ENCODE assay signal across 13 cellular contexts in genomic region chr11:3747704-3748103, GRCh38. TPM values are rescaled to one million over a fixed set of nuclear protein-coding genes. Genes with fewer than 3 reads are reported as not detected.
DNase-seq lines count a peak whose midpoint lies in the region; ATAC-seq and TF ChIP-seq lines count a peak whose summit lies in the region.
"Had no signal": no experiment of that assay in that cellular context is flagged by ENCODE, and none has a peak within 500 bp of the region (broad histone marks: within the 10 kb centered on the region; RNA-seq: fewer than 3 reads in every experiment).

No MANE protein-coding gene starts in this region.

- no peaks in the 10 kb centered on the region for H3K4me1 Mint-ChIP-seq in endodermal cell

- H3K4me3 Mint-ChIP-seq in endodermal cell: no peak overlapping the region
- H3K4me3 Mint-ChIP-seq: type B pancreatic cell had no signal

- H3K9me3 ChIP-seq in endodermal cell (ENCODE audit: control insufficient read depth, low read length) (no peaks in the 10 kb centered on the region), right atrium auricular region (no peaks in the 10 kb centered on the region), sigmoid colon (no peaks in the 10 kb centered on the region)
- H3K9me3 ChIP-seq: pancreas had no signal

- no peak for TF ChIP-seq EP300 in sigmoid colon (IDR thresholded peaks at IDR 0.05)

- peaks cover 79% of the 10 kb centered on the region for H3K36me3 ChIP-seq in endodermal cell (ENCODE audit: control insufficient read depth, insufficient read depth, low read length)
- peaks cover 71% of the 10 kb centered on the region for H3K36me3 ChIP-seq in right atrium auricular region
- peaks cover 13 to 91% (median 43%) of the 10 kb centered on the region in 4 donors for H3K36me3 ChIP-seq in sigmoid colon

- TF ChIP-seq CTCF in NB4 (IDR thresholded peaks at IDR 0.05; ENCODE audit: low read depth, low read length) (no peak), endodermal cell (conservative IDR thresholded peaks at IDR 0.05) (no peak), right atrium auricular region (IDR thresholded peaks at IDR 0.05) (no peak), sigmoid colon (IDR thresholded peaks at IDR 0.05) (no peak)

- H3K36me3 Mint-ChIP-seq in endodermal cell (ENCODE audit: low read depth): peaks cover 66% of the 10 kb centered on the region

- H3K27me3 ChIP-seq in endodermal cell (ENCODE audit: control insufficient read depth, insufficient read depth, low read length, poor library complexity, severe bottlenecking) (no peaks in the 10 kb centered on the region), right atrium auricular region (no peaks in the 10 kb centered on the region), sigmoid colon (no peaks in the 10 kb centered on the region)
- H3K27me3 ChIP-seq: pancreas had no signal

- ATAC-seq in HG03097 (IDR thresholded peaks at IDR 0.05; ENCODE audit: low FRiP score, unreplicated experiment) (no peak), HG03139 (IDR thresholded peaks at IDR 0.05; ENCODE audit: unreplicated experiment) (no peak)
- ATAC-seq: HCT116 had no signal

- 88 to 100% methylated on average over 1 of the region's 1 CpG for WGBS in endodermal cell (ENCODE audit: insufficient coverage in 1 of 2, insufficient read length in 1 of 2), 2 experiments
- WGBS in sigmoid colon, 2 donors: 83 to 85% methylated on average over 1 of the region's 1 CpG

- no peak overlapping the region for H3K9ac ChIP-seq in endodermal cell (ENCODE audit: extremely low read depth, low read length, poor library complexity, severe bottlenecking)

- H3K4me3 ChIP-seq in NB4 (ENCODE audit: low read depth, low read length): no peak overlapping the region
- no peak overlapping the region for H3K4me3 ChIP-seq in endodermal cell (ENCODE audit: low read length)
- no peak overlapping the region for H3K4me3 ChIP-seq in right atrium auricular region
- no peak overlapping the region for H3K4me3 ChIP-seq in sigmoid colon
- H3K4me3 ChIP-seq: pancreas had no signal

- DNase-seq in EH (ENCODE audit: low read depth): peak; percentile 62
- peak; percentile 71 for DNase-seq in NB4 (ENCODE audit: low read depth)
- no peak for DNase-seq in endodermal cell
- peak; percentile 47 for DNase-seq in non-pigmented ciliary epithelial cell (ENCODE audit: low read depth)
- DNase-seq in right atrium auricular region (ENCODE audit: low spot score): no peak
- no peak for DNase-seq in sigmoid colon
- DNase-seq: NCI-H1092 treated with DMSO at 0.1 percent for 48 hours; NK-92 treated with Interleukin-12 subunit alpha and Interleukin-12 subunit beta, amount 100 ng/mL, for 24 hours; pancreas had no signal

- no peaks in the 10 kb centered on the region for H3K27me3 Mint-ChIP-seq in endodermal cell (ENCODE audit: insufficient read depth)
- H3K27me3 Mint-ChIP-seq: type B pancreatic cell had no signal

- H3K27ac ChIP-seq in endodermal cell (ENCODE audit: low read depth, low read length): no peak overlapping the region
- H3K27ac ChIP-seq in right atrium auricular region: no peak overlapping the region
- no peak overlapping the region for H3K27ac ChIP-seq in sigmoid colon
- H3K27ac ChIP-seq: pancreas had no signal

- intact Hi-C loops in sigmoid colon (cut with DNase I): no loop called here

- H3K9me3 Mint-ChIP-seq in endodermal cell: no peaks in the 10 kb centered on the region
- H3K9me3 Mint-ChIP-seq: type B pancreatic cell had no signal

- H3K27ac Mint-ChIP-seq in endodermal cell: peak overlapping the region; percentile 25

- TF ChIP-seq POLR2A in NB4 (IDR thresholded peaks at IDR 0.05; ENCODE audit: extremely low read depth, insufficient read length) (no peak), sigmoid colon (IDR thresholded peaks at IDR 0.05) (no peak)

- H3K4me1 ChIP-seq in endodermal cell (ENCODE audit: control insufficient read depth, insufficient read depth, low read length) (no peaks in the 10 kb centered on the region), right atrium auricular region (no peaks in the 10 kb centered on the region), sigmoid colon (no peaks in the 10 kb centered on the region)

RNA-seq across cellular contexts. Expression of gene NUP98, which starts 49.6 kb away (rescaled TPM):
- total RNA-seq in endodermal cell (10 to 100 TPM; 81.6 to 92.6 TPM), right atrium auricular region (10 to 100 TPM; 58.8 to 94.5 TPM), sigmoid colon (100 to 1,000 TPM in 3 of 4 donors, 10 to 100 TPM in 1; 83.5 to 158 (median 126) TPM)
- 78.1 TPM for polyA plus RNA-seq in endodermal cell (2013, experiment 1 of 2)
- polyA plus RNA-seq in endodermal cell (2013, experiment 2 of 2): 68.1 TPM
- 10 to 100 TPM; 14.4 to 33.3 (median 14.6) TPM for polyA plus RNA-seq in sigmoid colon

Comparison
In these comparisons a context has a peak if more than half of its experiments do, and no peak if none do; other contexts are left out.
1. DNase-seq: peak in EH (single experiment), NB4 (single experiment) and non-pigmented ciliary epithelial cell (single experiment); none in endodermal cell (single experiment), right atrium auricular region (single experiment) and sigmoid colon (single experiment).